2 cellular contexts compared by ENCODE assay signal in genomic region chr16:3017262-3017805, GRCh38.
TF ChIP-seq lines count a peak whose summit lies in the region.

No MANE protein-coding gene starts in this region.

TF ChIP-seq in HepG2, 621 proteins besides CTCF, POLR2A, EP300 and RAD21 (continues in another document):
- TF ChIP-seq ZFY (CRISPR knock-in tag; IDR thresholded peaks at IDR 0.05) (peak; percentile 66; the same call in 1 of the 2 replicates), BRD4 (CRISPR knock-in tag; IDR thresholded peaks at IDR 0.05) (no peak), IRX3 (CRISPR knock-in tag; IDR thresholded peaks at IDR 0.05; ENCODE audit: borderline replicate concordance, low read depth) (0 out of 2 replicates have a peak, but pooled peaks have one; percentile 52), KLF15 (CRISPR knock-in tag; IDR thresholded peaks at IDR 0.05; ENCODE audit: borderline replicate concordance) (no peak), ZFX (CRISPR knock-in tag; IDR thresholded peaks at IDR 0.05; ENCODE audit: low read depth) (peak; percentile 60; the same call in 1 of the 2 replicates), ZNF766 (CRISPR knock-in tag; IDR thresholded peaks at IDR 0.05; ENCODE audit: borderline replicate concordance) (no peak), MED1 (CRISPR knock-in tag; IDR thresholded peaks at IDR 0.05) (0 out of 2 replicates have a peak, but pooled peaks have one; percentile 28), HNRNPLL (IDR thresholded peaks at IDR 0.05; ENCODE audit: low read depth, low read length, poor library complexity, severe bottlenecking) (peak; percentile 7), UBTF (CRISPR knock-in tag; IDR thresholded peaks at IDR 0.05) (peak; percentile 27; the same call in 1 of the 2 replicates), SNAPC4 (CRISPR knock-in tag; IDR thresholded peaks at IDR 0.05) (no peak), ZFP36 (IDR thresholded peaks at IDR 0.05; ENCODE audit: borderline replicate concordance, low read depth, low read length, partially characterized antibody) (no peak), NRL (CRISPR knock-in tag; IDR thresholded peaks at IDR 0.05; ENCODE audit: borderline replicate concordance) (0 out of 2 replicates have a peak, but pooled peaks have one; percentile 20), SOX6 (IDR thresholded peaks at IDR 0.05) (no peak), SOX6 (CRISPR knock-in tag; IDR thresholded peaks at IDR 0.05) (peak; percentile 3; the same call in 1 of the 2 replicates), ZNF687 (CRISPR knock-in tag; IDR thresholded peaks at IDR 0.05) (peak; percentile 58)

TF ChIP-seq in SK-N-SH, 30 proteins besides CTCF, POLR2A, EP300 and RAD21:
- TF ChIP-seq NFIC (IDR thresholded peaks at IDR 0.05; ENCODE audit: borderline replicate concordance) (no peak), POLR2AphosphoS5 (IDR thresholded peaks at IDR 0.05; ENCODE audit: low read depth, low read length) (no peak), TEAD4 (IDR thresholded peaks at IDR 0.05; ENCODE audit: borderline replicate concordance, insufficient read depth) (no peak), NRF1 (IDR thresholded peaks at IDR 0.05; ENCODE audit: low read depth, low read length) (no peak), GATA2 (CRISPR knock-in tag; IDR thresholded peaks at IDR 0.05) (no peak), IRF3 (IDR thresholded peaks at IDR 0.05; ENCODE audit: low read depth, low read length) (no peak), RXRA (IDR thresholded peaks at IDR 0.05; ENCODE audit: borderline replicate concordance, low read depth) (no peak), PBX3 (IDR thresholded peaks at IDR 0.05) (no peak), ELF1 (IDR thresholded peaks at IDR 0.05) (no peak), FOXM1 (IDR thresholded peaks at IDR 0.05; ENCODE audit: low read depth) (no peak)
TF ChIP-seq in SK-N-SH: peak in this region for 0.
